ENCODE assay signal across 22 cellular contexts in genomic region chr13:24668511-24668910, GRCh38. TPM values are rescaled to one million over a fixed set of nuclear protein-coding genes. Genes with fewer than 3 reads are reported as not detected.
DNase-seq lines count a peak whose midpoint lies in the region; ATAC-seq and TF ChIP-seq lines count a peak whose summit lies in the region.
"Had no signal": no experiment of that assay in that cellular context is flagged by ENCODE, and none has a peak within 500 bp of the region (broad histone marks: within the 10 kb centered on the region; RNA-seq: fewer than 3 reads in every experiment).

No MANE protein-coding gene starts in this region.

- H3K36me3 ChIP-seq in breast epithelium = no peaks in the 10 kb centered on the region
- H3K36me3 ChIP-seq in colonic mucosa = no peaks in the 10 kb centered on the region
- no peaks in the 10 kb centered on the region for H3K36me3 ChIP-seq in neuronal stem cell (replicated peaks in 1 of 2; ENCODE audit: control insufficient read depth in 2 of 2, insufficient read depth in 2 of 2, low read length in 2 of 2)

- no peak overlapping the region for H3K4me3 Mint-ChIP-seq in MCF 10A (ENCODE audit: unreplicated experiment)
- no peak overlapping the region for H3K4me3 Mint-ChIP-seq in type B pancreatic cell
- H3K4me3 Mint-ChIP-seq in endothelial cell (ENCODE audit: unreplicated experiment) = no peak overlapping the region
- H3K4me3 Mint-ChIP-seq: CD4-positive, CD25-positive, alpha-beta regulatory T cell had no signal

- DNase-seq in MCF 10A (ENCODE audit: unreplicated experiment) (no peak), breast epithelium (ENCODE audit: low spot score in 2 of 2) (no peak), colonic mucosa (no peak), neuronal stem cell (ENCODE audit: low spot score) (no peak), type B pancreatic cell (ENCODE audit: extremely low spot score, unreplicated experiment) (no peak), NCI-H510A (lab: John Stamatoyannopoulos, UW) (no peak), left ventricle myocardium superior (no peak), endothelial cell (ENCODE audit: low spot score) (no peak)
- DNase-seq: CD4-positive, CD25-positive, alpha-beta regulatory T cell; DND-41; HCEC 1CT; KBM-7; MM.1S; NCI-H1694; NCI-H2029 treated with DMSO at 0.1 percent for 48 hours; NCI-H446 treated with DMSO at 0.1 percent for 48 hours; NCI-H526 treated with DMSO at 0.1 percent for 48 hours; SIG-M5 had no signal

- POLR2A ChIA-PET in MCF 10A (lab: Yijun Ruan, JAX) = interaction anchor here (0.5 kb wide), 1 partner anchor 36 kb away, joined by 3 read pairs; no protein-coding TSS in a partner anchor

- H3K18ac ChIP-seq in neuronal stem cell (ENCODE audit: low read length) = no peak overlapping the region

- BruUV-seq in MCF 10A (replicated peaks; lab: Mats Ljungman, UMichigan) = no TSS peak

- H3K9me3 ChIP-seq in breast epithelium = no peaks in the 10 kb centered on the region
- H3K9me3 ChIP-seq in colonic mucosa = no peaks in the 10 kb centered on the region
- H3K9me3 ChIP-seq in neuronal stem cell (replicated peaks in 1 of 2; ENCODE audit: control insufficient read depth in 2 of 2, insufficient read depth in 1 of 2, low read depth in 1 of 2, low read length in 2 of 2) = peaks cover 0 to 2% of the 10 kb centered on the region in 2 donors

- H2BK12ac ChIP-seq in neuronal stem cell (ENCODE audit: low read length) = no peak overlapping the region

- intact Hi-C loops in MCF 10A (cut with micrococcal nuclease) = loop anchor here (5.0 kb wide), 1 partner anchor 36 kb away; no protein-coding TSS in a partner anchor
- intact Hi-C loops in breast epithelium (cut with DNase I; ENCODE audit: low total_unique reads) = no loop called here
- intact Hi-C loops in colonic mucosa (cut with DNase I) = no loop called here
- intact Hi-C loops in left ventricle myocardium superior (cut with micrococcal nuclease) = no loop called here

- no peak overlapping the region for H2BK15ac ChIP-seq in neuronal stem cell (ENCODE audit: low read length)

- H3K27ac Mint-ChIP-seq in MCF 10A (ENCODE audit: low read depth, unreplicated experiment) (peak overlapping the region; percentile 85), type B pancreatic cell (peak overlapping the region; percentile 88), endothelial cell (ENCODE audit: unreplicated experiment) (no peak overlapping the region)

- H3K4ac ChIP-seq in neuronal stem cell (ENCODE audit: low read length) = no peak overlapping the region

- H3K4me3 ChIP-seq in breast epithelium (no peak overlapping the region), colonic mucosa (no peak overlapping the region), neuronal stem cell (ENCODE audit: low read length in 2 of 2) (no peak overlapping the region)
- H3K4me3 ChIP-seq: SK-N-MC had no signal

- H3K4me1 Mint-ChIP-seq in MCF 10A (ENCODE audit: insufficient read depth, unreplicated experiment) (peaks cover 40% of the 10 kb centered on the region), type B pancreatic cell (ENCODE audit: unreplicated experiment) (peaks cover 29% of the 10 kb centered on the region), endothelial cell (ENCODE audit: unreplicated experiment) (peaks cover 6% of the 10 kb centered on the region)

- no peak for TF ChIP-seq POLR2A in breast epithelium (IDR thresholded peaks at IDR 0.05)

- no peak overlapping the region for H4K91ac ChIP-seq in neuronal stem cell (ENCODE audit: low read depth, low read length, poor library complexity)

- H3K9me3 Mint-ChIP-seq in MCF 10A (ENCODE audit: unreplicated experiment) (no peaks in the 10 kb centered on the region), type B pancreatic cell (no peaks in the 10 kb centered on the region), endothelial cell (ENCODE audit: unreplicated experiment) (no peaks in the 10 kb centered on the region)

- H3K36me3 Mint-ChIP-seq in MCF 10A (ENCODE audit: insufficient read depth, unreplicated experiment) (no peaks in the 10 kb centered on the region), type B pancreatic cell (no peaks in the 10 kb centered on the region), endothelial cell (ENCODE audit: low read depth, unreplicated experiment) (no peaks in the 10 kb centered on the region)
- H3K36me3 Mint-ChIP-seq: CD4-positive, CD25-positive, alpha-beta regulatory T cell had no signal

- H3K4me2 ChIP-seq in neuronal stem cell (ENCODE audit: insufficient read depth, low read length, poor library complexity, severe bottlenecking) = no peak overlapping the region

- H2AK5ac ChIP-seq in neuronal stem cell (ENCODE audit: low read depth, low read length) = peak overlapping the region; percentile 51

- CTCF ChIA-PET in MCF 10A (lab: Yijun Ruan, JAX) = interaction anchor here (0.6 to 1.7 kb wide), 5 partner anchors 14 to 337 kb away, joined by 3 to 7 read pairs (median 4); no protein-coding TSS in a partner anchor

- no peak overlapping the region for H2BK5ac ChIP-seq in neuronal stem cell (ENCODE audit: low read length)

- H3K27me3 ChIP-seq in breast epithelium (no peaks in the 10 kb centered on the region), colonic mucosa (no peaks in the 10 kb centered on the region), neuronal stem cell (ENCODE audit: control insufficient read depth in 3 of 3, insufficient read depth in 3 of 3, low read depth in 1 of 3, low read length in 3 of 3) (peaks cover 0 to 8% (median 0%) of the 10 kb centered on the region in 3 experiments)

- WGBS in neuronal stem cell (ENCODE audit: extremely low coverage in 2 of 2, insufficient read length in 2 of 2, insufficient replicate concordance in 1 of 2), 2 donors = no CpG with 5 or more reads among the region's 4 CpGs

- no peak overlapping the region for H3K14ac ChIP-seq in neuronal stem cell (ENCODE audit: low read length)

- H2BK120ac ChIP-seq in neuronal stem cell (ENCODE audit: low read depth, low read length) = no peak overlapping the region

- no peak overlapping the region for H2AFZ ChIP-seq in neuronal stem cell (ENCODE audit: low read length)

- no peak overlapping the region for H4K8ac ChIP-seq in neuronal stem cell (ENCODE audit: low read depth, low read length)

- ATAC-seq in left ventricle myocardium superior = no peak
- ATAC-seq: Panc1 had no signal

- H3K27me3 Mint-ChIP-seq in MCF 10A (ENCODE audit: insufficient read depth, unreplicated experiment) (no peaks in the 10 kb centered on the region), type B pancreatic cell (no peaks in the 10 kb centered on the region), endothelial cell (ENCODE audit: unreplicated experiment) (peaks cover 6% of the 10 kb centered on the region)

- no peak overlapping the region for H3K23ac ChIP-seq in neuronal stem cell (ENCODE audit: low read depth, low read length, poor library complexity)

- H3K27ac ChIP-seq in breast epithelium = no peak overlapping the region
- H3K27ac ChIP-seq in colonic mucosa = peak overlapping the region; percentile 81
- H3K27ac ChIP-seq in neuronal stem cell (replicated peaks; ENCODE audit: low read length) = no peak overlapping the region
- H3K27ac ChIP-seq: SK-N-MC had no signal

- H3K9ac ChIP-seq in colonic mucosa (ENCODE audit: low read depth in 2 of 2, low read length in 2 of 2) = peak overlapping the region in 1 of 2 donors; percentile 62
- H3K9ac ChIP-seq in neuronal stem cell (ENCODE audit: low read depth, low read length, poor library complexity) = no peak overlapping the region

- no peaks in the 10 kb centered on the region for H3K4me1 ChIP-seq in breast epithelium
- H3K4me1 ChIP-seq in colonic mucosa = peaks cover 8% of the 10 kb centered on the region
- peaks cover 0 to 4% of the 10 kb centered on the region in 2 donors for H3K4me1 ChIP-seq in neuronal stem cell (ENCODE audit: control insufficient read depth in 2 of 2, insufficient read depth in 1 of 2, low read depth in 1 of 2, low read length in 2 of 2)

- TF ChIP-seq CTCF in MCF 10A (IDR thresholded peaks at IDR 0.05; ENCODE audit: unreplicated experiment) (no peak), breast epithelium (IDR thresholded peaks at IDR 0.05) (no peak), colonic mucosa (IDR thresholded peaks at IDR 0.05) (no peak), type B pancreatic cell (conservative IDR thresholded peaks at IDR 0.05) (no peak), endothelial cell (IDR thresholded peaks at IDR 0.05; ENCODE audit: unreplicated experiment) (no peak)

- no peaks in the 10 kb centered on the region for H3K79me1 ChIP-seq in neuronal stem cell (ENCODE audit: low read depth, low read length)

RNA-seq across cellular contexts. Expression of gene ATP12A, which starts 11.7 kb away (rescaled TPM):
- total RNA-seq in MCF 10A (2022) (not detected in 2 replicates), breast epithelium (not detected), colonic mucosa (1 to 10 TPM in 1 of 2 donors, under 1 TPM in 1; 0.64 to 1.4 TPM), type B pancreatic cell (ENCODE audit: low replicate concordance) (19.0 and 23.6 TPM in 2 replicates), left ventricle myocardium superior (not detected), endothelial cell (ENCODE audit: unreplicated experiment) (0.64 TPM)
- polyA plus RNA-seq in neuronal stem cell (2013, experiment 1 of 2) = 0.08 TPM
- polyA plus RNA-seq in neuronal stem cell (2013, experiment 2 of 2) = 0.12 TPM
- total RNA-seq: LHCN-M2 had no signal
- polyA plus RNA-seq: BJ had no signal
